Comparison of ENCODE assay signal across 8 cellular contexts in genomic region chr12:112012775-112013600, GRCh38. TPM values are rescaled to one million over a fixed set of nuclear protein-coding genes. Genes with fewer than 3 reads are reported as not detected.
DNase-seq lines count a peak whose midpoint lies in the region; ATAC-seq and TF ChIP-seq lines count a peak whose summit lies in the region.

TSS of gene ERP29 (plus strand) at chr12:112013426. CDS start at chr12:112013466, 40 bp downstream.
TSS of gene TMEM116 (minus strand) at chr12:112013165. CDS start at chr12:112005270, 7,895 bp downstream.

- CTCF ChIA-PET in BJ (lab: Yijun Ruan, JAX), result interaction anchor here (0.5 to 1.4 kb wide), 7 partner anchors 9 to 58 kb away, joined by 3 to 5 read pairs (median 3); no protein-coding TSS in a partner anchor

- POLR2A ChIA-PET in BJ (lab: Charles Lee), result interaction anchor here (0.6 to 1.0 kb wide), 2 partner anchors 13 to 112 kb away, joined by 3 to 7 read pairs; partner anchors contain the start of gene TRAFD1

- peak; percentile 59 for ATAC-seq in HG03442 (IDR thresholded peaks at IDR 0.05; ENCODE audit: unreplicated experiment)
- ATAC-seq in left colon, result peak; percentile 86

- peak; percentile 63 for TF ChIP-seq CTCF in BJ (IDR thresholded peaks at IDR 0.05; ENCODE audit: insufficient read depth, low read depth, low read length)

- DNase-seq in BJ (ENCODE audit: low read depth), result peak; percentile 88
- DNase-seq in GM19238 (ENCODE audit: insufficient read length, low spot score), result peak; percentile 91
- peak; percentile 97 to 98 for DNase-seq in NCI-H524 (lab: John Stamatoyannopoulos, UW)
- DNase-seq in activated CD4-positive, alpha-beta T cell treated with anti-CD3 and anti-CD28 coated beads for 4 hours, result peak; percentile 100
- peak; percentile 99 to 100 for DNase-seq in left colon
- DNase-seq in stimulated activated CD4-positive, alpha-beta T cell treated with anti-CD3 and anti-CD28 coated beads, Interleukin-1b, Interleukin-23, amount 100 ng/mL, for 48 hours, result peak; percentile 100

- intact Hi-C loops in left colon (cut with DNase I, micrococcal nuclease), result no loop called here

- no peaks in the 10 kb centered on the region for H3K36me3 ChIP-seq in BJ (ENCODE audit: control insufficient read depth, insufficient read depth, low read length)

- peak within 1 kb of the TSS; percentile 91 for H3K27ac ChIP-seq in cingulate gyrus (ENCODE audit: low read depth, low read length)

- H3K4me3 ChIP-seq in BJ (ENCODE audit: low read depth, low read length), result peak within 1 kb of the TSS; percentile 89

- H3K27me3 ChIP-seq in BJ (ENCODE audit: control insufficient read depth, insufficient read depth, low read length), result no peaks in the 10 kb centered on the region

RNA-seq across cellular contexts. Expression of gene ERP29, which starts in this region (rescaled TPM):
- 87.6 and 138 TPM in 2 replicates for polyA plus RNA-seq in BJ (2011; rRNA removed)
- 15.5 and 23.0 TPM in 2 replicates for polyA minus RNA-seq in BJ (2011; rRNA and poly(A)+ RNA removed)
- 100 to 1,000 TPM; 113 to 117 TPM for total RNA-seq in left colon

RNA-seq across cellular contexts. Expression of gene TMEM116, which starts in this region (rescaled TPM):
- 16.6 and 21.3 TPM in 2 replicates for polyA plus RNA-seq in BJ (2011; rRNA removed)
- polyA minus RNA-seq in BJ (2011; rRNA and poly(A)+ RNA removed), result 7.8 and 9.6 TPM in 2 replicates
- 10 to 100 TPM in 1 of 2 donors, 1 to 10 TPM in 1; 9.3 to 11.9 TPM for total RNA-seq in left colon

Comparison
In these comparisons a context has a peak if more than half of its experiments do, and no peak if none do; other contexts are left out.
1. Peak in every context shown above with its lines: DNase-seq, ATAC-seq, H3K4me3 ChIP-seq and H3K27ac ChIP-seq.